8 cellular contexts compared by ENCODE assay signal in the genomic region with DNA sequence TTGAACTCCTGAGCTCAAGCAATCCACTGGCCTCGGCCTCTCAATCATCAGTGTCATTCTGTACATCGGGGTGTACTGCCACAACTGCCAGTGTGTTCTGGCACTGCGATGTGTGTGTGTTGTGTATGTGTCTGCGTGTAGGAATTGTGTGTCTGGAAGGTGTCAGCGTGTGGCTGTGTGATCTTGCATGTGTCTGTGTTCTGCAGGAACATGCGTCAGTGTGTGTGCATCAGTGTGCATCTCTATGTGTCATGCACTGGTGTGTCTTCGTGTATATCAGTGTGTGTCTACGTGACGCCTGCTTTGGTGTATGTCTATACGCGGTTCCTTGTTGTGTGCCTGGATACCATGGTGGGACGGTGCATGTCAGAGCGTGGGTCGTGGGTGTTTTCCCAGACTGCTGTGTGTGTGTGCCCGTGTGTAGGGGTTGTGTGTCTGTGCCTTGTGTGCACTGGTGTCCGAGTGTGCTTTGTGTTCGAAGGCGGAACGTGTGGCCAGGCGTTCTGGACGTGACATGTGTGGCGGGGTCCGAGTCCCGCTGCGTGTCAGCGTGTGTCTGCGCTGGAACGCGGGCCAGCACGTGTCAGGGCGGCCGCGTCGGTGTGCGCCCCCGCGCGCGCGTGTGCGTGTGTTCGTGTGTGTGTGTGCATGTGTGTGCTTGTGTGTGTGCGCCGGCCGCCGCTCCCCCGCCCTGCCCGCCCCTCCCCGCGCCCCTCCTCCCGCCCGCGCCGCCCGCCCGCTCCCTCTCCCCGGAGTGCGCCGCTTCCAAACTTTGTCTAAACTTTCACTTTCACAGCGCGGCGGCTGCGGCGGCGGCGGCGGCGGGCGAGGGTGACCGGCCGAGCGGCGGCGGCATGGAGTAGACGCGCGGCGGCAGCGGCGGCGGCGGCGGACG. TPM values are rescaled to one million over a fixed set of nuclear protein-coding genes. Genes with fewer than 3 reads are reported as not detected.
DNase-seq lines count a peak whose midpoint lies in the region; ATAC-seq and TF ChIP-seq lines count a peak whose summit lies in the region.

A gene (plus strand): TSS at position 775 of the 895 bp plus-strand sequence. CDS start 363 bp downstream, outside the sequence.

- DNase-seq in EH (ENCODE audit: low read depth) (peak; percentile 72), NB4 (ENCODE audit: low read depth) (peak; percentile 69), activated T-cell treated with anti-CD3 and anti-CD28 coated beads for 1 hour (ENCODE audit: low read depth) (peak; percentile 46), endothelial cell (ENCODE audit: low spot score) (peak; percentile 42), mesothelial cell of epicardium (ENCODE audit: low spot score in 2 of 2, unreplicated experiment in 2 of 2) (peak; percentile 53 to 73), NCI-H1048 (lab: John Stamatoyannopoulos, UW) (no peak)
- DNase-seq in stimulated activated naive CD4-positive, alpha-beta T cell (lab: John Stamatoyannopoulos, UW): peak; percentile 31 to 63 (median 56)

- H3K27ac Mint-ChIP-seq in endothelial cell (ENCODE audit: unreplicated experiment) (peak within 1 kb of the TSS; percentile 40), mesothelial cell of epicardium (peak within 1 kb of the TSS; percentile 21)

- H3K9me3 Mint-ChIP-seq in endothelial cell (ENCODE audit: unreplicated experiment): no peaks in the 10 kb centered on the region
- no peaks in the 10 kb centered on the region for H3K9me3 Mint-ChIP-seq in mesothelial cell of epicardium

- peak within 1 kb of the TSS; percentile 89 for H3K4me3 Mint-ChIP-seq in endothelial cell (ENCODE audit: unreplicated experiment)
- H3K4me3 Mint-ChIP-seq in mesothelial cell of epicardium: peak within 1 kb of the TSS; percentile 90

- ATAC-seq in HG02885 (IDR thresholded peaks at IDR 0.05; ENCODE audit: poor library complexity, unreplicated experiment): no peak

- H3K4me1 Mint-ChIP-seq in endothelial cell (ENCODE audit: unreplicated experiment): peaks cover 6% of the 10 kb centered on the region
- peaks cover 16% of the 10 kb centered on the region for H3K4me1 Mint-ChIP-seq in mesothelial cell of epicardium

- TF ChIP-seq CTCF in NB4 (IDR thresholded peaks at IDR 0.05; ENCODE audit: low read depth, low read length): no peak
- TF ChIP-seq CTCF in endothelial cell (IDR thresholded peaks at IDR 0.05; ENCODE audit: unreplicated experiment): no peak
- no peak for TF ChIP-seq CTCF in mesothelial cell of epicardium (IDR thresholded peaks at IDR 0.05; ENCODE audit: unreplicated experiment)

- TF ChIP-seq POLR2A in NB4 (IDR thresholded peaks at IDR 0.05; ENCODE audit: extremely low read depth, insufficient read length): no peak

- H3K27me3 Mint-ChIP-seq in endothelial cell (ENCODE audit: unreplicated experiment) (peaks cover 39% of the 10 kb centered on the region), mesothelial cell of epicardium (ENCODE audit: low read depth) (peaks cover 85% of the 10 kb centered on the region)

- peak within 1 kb of the TSS; percentile 60 for H3K4me3 ChIP-seq in NB4 (ENCODE audit: low read depth, low read length)

- H3K36me3 Mint-ChIP-seq in endothelial cell (ENCODE audit: low read depth, unreplicated experiment) (peaks cover 4% of the 10 kb centered on the region), mesothelial cell of epicardium (peaks cover 14% of the 10 kb centered on the region)

RNA-seq across cellular contexts. Expression of the gene that starts here (rescaled TPM):
- total RNA-seq in endothelial cell (ENCODE audit: unreplicated experiment) (9.9 TPM), mesothelial cell of epicardium (52.4 to 55.5 TPM (median 53.8 TPM) in 3 replicates)
